9 cellular contexts compared by ENCODE assay signal in the genomic region with DNA sequence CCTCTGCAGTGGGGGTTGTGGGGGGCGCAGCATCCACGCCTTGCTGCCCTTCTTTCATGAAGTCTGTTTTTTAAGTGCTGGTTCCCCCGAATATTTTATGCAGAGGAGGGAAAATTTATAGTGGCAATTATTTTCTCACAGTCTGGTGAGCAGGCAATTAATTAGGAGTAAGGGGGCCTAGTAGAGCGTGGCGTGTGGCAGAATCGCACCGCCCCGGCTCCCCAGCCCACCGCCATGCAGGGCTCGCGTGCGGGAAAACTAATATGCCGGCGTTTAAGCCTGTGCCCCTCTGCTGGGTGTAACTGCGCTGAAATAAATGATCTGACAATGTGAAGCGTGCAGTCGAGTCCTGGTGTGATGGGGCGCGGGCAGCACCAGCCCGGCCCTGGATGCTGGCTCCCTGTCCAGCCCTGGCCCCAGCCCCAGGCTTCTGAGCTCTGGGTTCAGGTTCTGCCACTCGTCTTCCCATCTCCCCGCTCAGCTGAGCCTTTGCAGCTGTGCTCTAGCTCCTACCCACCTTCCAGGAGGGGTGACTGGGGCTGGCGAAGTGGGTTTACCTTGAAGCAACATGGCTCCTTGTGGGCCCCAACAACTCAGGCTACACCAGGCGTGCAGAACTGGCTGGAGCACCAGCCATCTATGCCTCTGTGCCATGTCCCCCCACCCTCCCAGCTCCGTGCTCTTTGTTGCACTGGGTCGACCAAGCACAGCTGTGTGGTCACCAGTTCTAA. TPM values are rescaled to one million over a fixed set of nuclear protein-coding genes. Genes with fewer than 3 reads are reported as not detected.
A peak's percentile ranks its signal among the peaks of the same experiment; 100 is the strongest.
DNase-seq lines count a peak whose midpoint lies in the region; ATAC-seq, FAIRE-seq and TF ChIP-seq lines count a peak whose summit lies in the region.
"Had no signal": no experiment of that assay in that cellular context is flagged by ENCODE, and none has a peak within 500 bp of the region (broad histone marks: within the 10 kb centered on the region; RNA-seq: fewer than 3 reads in every experiment).

No MANE protein-coding gene starts in this region.

- H3K9me2 ChIP-seq in PC-3 (replicated peaks; ENCODE audit: low read length), result no peaks in the 10 kb centered on the region

- TSS peak; percentile 3 for BruUV-seq in PC-3 (replicated peaks; lab: Mats Ljungman, UMichigan)

- H3K27me3 ChIP-seq in right atrium auricular region (no peaks in the 10 kb centered on the region), PC-3 (ENCODE audit: low read length) (no peaks in the 10 kb centered on the region)

- no peaks in the 10 kb centered on the region for H3K9me3 ChIP-seq in right atrium auricular region
- no peaks in the 10 kb centered on the region for H3K9me3 ChIP-seq in PC-3 (ENCODE audit: low read length)
- H3K9me3 ChIP-seq in kidney (ENCODE audit: control insufficient read depth in 1 of 2, low read length in 2 of 2), result no peaks in the 10 kb centered on the region

- H3K36me3 ChIP-seq in right atrium auricular region, result peaks cover 28% of the 10 kb centered on the region
- H3K36me3 ChIP-seq in PC-3 (ENCODE audit: low read depth, low read length), result peaks cover 9% of the 10 kb centered on the region; the same call in 1 of the 2 replicates
- H3K36me3 ChIP-seq in kidney (ENCODE audit: control insufficient read depth in 1 of 2, insufficient read depth in 2 of 2, low read length in 2 of 2), result peaks cover 0 to 2% of the 10 kb centered on the region in 2 donors

- H4K20me1 ChIP-seq in PC-3 (ENCODE audit: low read length), result 0 out of 2 replicates have a peak, but pooled peaks cover 2% of the 10 kb centered on the region

- no peak overlapping the region for H3K27ac ChIP-seq in right atrium auricular region
- H3K27ac ChIP-seq in PC-3 (ENCODE audit: low read length), result no peak overlapping the region
- H3K27ac ChIP-seq in kidney (ENCODE audit: low read depth in 2 of 2, low read length in 2 of 2), result no peak overlapping the region

- no peak for TF ChIP-seq CTCF in right atrium auricular region (IDR thresholded peaks at IDR 0.05)
- no peak for TF ChIP-seq CTCF in PC-3 (conservative IDR thresholded peaks at IDR 0.05; ENCODE audit: low read depth, low read length)
- no peak for TF ChIP-seq CTCF in kidney (IDR thresholded peaks at IDR 0.05; ENCODE audit: borderline replicate concordance, extremely low read depth, insufficient read depth)
- no peak for TF ChIP-seq CTCF in omental fat pad (IDR thresholded peaks at IDR 0.05)

- CTCF ChIA-PET in PC-3 (lab: Charles Lee), result interaction anchor here (0.6 to 1.5 kb wide), 5 partner anchors 14 to 304 kb away, joined by 3 to 11 read pairs (median 7); partner anchors contain the start of gene ENGASE

- peaks cover 0 to 7% of the 10 kb centered on the region in 2 donors for H3K4me1 ChIP-seq in right atrium auricular region
- H3K4me1 ChIP-seq in PC-3 (ENCODE audit: insufficient read depth, low read length), result no peaks in the 10 kb centered on the region
- H3K4me1 ChIP-seq in kidney (ENCODE audit: control insufficient read depth in 1 of 2, insufficient read depth in 1 of 2, low read depth in 1 of 2, low read length in 2 of 2), result no peaks in the 10 kb centered on the region

- POLR2A ChIA-PET in PC-3 (lab: Charles Lee; ENCODE audit: unreplicated experiment), result no interaction called here

- ATAC-seq in left ventricle myocardium superior, result no peak
- no peak for ATAC-seq in PC-3
- ATAC-seq in omental fat pad (ENCODE audit: low FRiP score), result no peak

- H3K9ac ChIP-seq in PC-3 (ENCODE audit: low read length), result no peak overlapping the region
- no peak overlapping the region for H3K9ac ChIP-seq in kidney (ENCODE audit: low read length in 2 of 2)

- DNase-seq in left ventricle myocardium superior (peak; percentile 25), right atrium auricular region (ENCODE audit: low spot score) (no peak), PC-3 (no peak), kidney (peak; percentile 69), NCI-H510A treated with DMSO at 0.1 percent for 48 hours (lab: John Stamatoyannopoulos, UW) (no peak), HPDE6-E6E7 (ENCODE audit: extremely low spot score) (no peak), omental fat pad (ENCODE audit: low spot score) (no peak)
- DNase-seq: HCEC 1CT had no signal

- intact Hi-C loops in left ventricle myocardium superior (cut with micrococcal nuclease) (no loop called here), PC-3 (cut with micrococcal nuclease) (no loop called here), kidney (cut with DNase I) (no loop called here)

- no peaks in the 10 kb centered on the region for H3K79me2 ChIP-seq in PC-3 (ENCODE audit: low read length)

- H3K4me3 ChIP-seq in right atrium auricular region (no peak overlapping the region), PC-3 (ENCODE audit: low read length) (no peak overlapping the region), kidney (ENCODE audit: low read length in 2 of 2) (no peak overlapping the region)

- H2AFZ ChIP-seq in PC-3 (ENCODE audit: low read length), result no peak overlapping the region

- FAIRE-seq in kidney (lab: Jason Lieb, UNC), result no peak
- FAIRE-seq: A204.1 had no signal

- H3F3A ChIP-seq in PC-3 (ENCODE audit: low read length, unreplicated experiment), result no peaks in the 10 kb centered on the region

- H3K4me2 ChIP-seq in PC-3 (ENCODE audit: low read length), result no peak overlapping the region

RNA-seq across cellular contexts. Expression of gene ENGASE, which starts 13.8 kb away (rescaled TPM):
- total RNA-seq in left ventricle myocardium superior (32.8 TPM), right atrium auricular region (10 to 100 TPM in 1 of 2 donors, 1 to 10 TPM in 1; 7.7 to 13.5 TPM), PC-3 (2014; rRNA removed) (34.5 and 58.1 TPM in 2 replicates), kidney (49.3 TPM), omental fat pad (10 to 100 TPM; 12.2 to 52.3 (median 22.2) TPM)
- 14.3 TPM for polyA plus RNA-seq in kidney (ENCODE audit: insufficient read depth, low read depth, low replicate concordance)

Comparison
In these comparisons a context has a peak if more than half of its experiments do, and no peak if none do; other contexts are left out.
1. DNase-seq: peak in left ventricle myocardium superior (single experiment) and kidney (single experiment); none in right atrium auricular region (single experiment), PC-3 (single experiment), NCI-H510A treated with DMSO at 0.1 percent for 48 hours (single experiment), HPDE6-E6E7 (single experiment) and omental fat pad (single experiment).